27 cellular contexts compared by ENCODE assay signal in genomic region chr10:126732308-126732707, GRCh38.
"Had no signal": no experiment of that assay in that cellular context is flagged by ENCODE, and none has a peak within 500 bp of the region (broad histone marks: within the 10 kb centered on the region; RNA-seq: fewer than 3 reads in every experiment).

No MANE protein-coding gene starts in this region.

- H3K27ac ChIP-seq: brain microvascular endothelial cell, SJCRH30, SK-N-MC, WERI-Rb-1 had no signal

- DNase-seq: activated CD4-positive, alpha-beta memory T cell treated with anti-CD3 and anti-CD28 coated beads, Interleukin-2, amount 10 ng/mL, durations not matched to agents 7 days and 5 days; activated CD4-positive, alpha-beta T cell treated with anti-CD3 and anti-CD28 coated beads for 1 hour; activated CD4-positive, alpha-beta T cell treated with anti-CD3 and anti-CD28 coated beads for 48 hours; activated CD4-positive, CD25-positive, alpha-beta regulatory T cell; activated effector memory CD4-positive, alpha-beta T cell treated with anti-CD3 and anti-CD28 coated beads, Interleukin-2, amount 50 U/mL, for 16 hours; activated naive CD4-positive, alpha-beta T cell; activated naive CD4-positive, alpha-beta T cell treated with anti-CD3 and anti-CD28 coated beads, Interleukin-2, amount 50 U/mL, for 16 hours; activated naive CD8-positive, alpha-beta T cell treated with anti-CD3 and anti-CD28 coated beads for 36 hours; activated T-cell treated with anti-CD3 and anti-CD28 coated beads, Interleukin-2, amount 50 U/mL, for 1 hour; activated T-cell treated with anti-CD3 and anti-CD28 coated beads, Interleukin-2, amount 50 U/mL, for 72 hours; amniotic stem cell; aorta; brain microvascular endothelial cell; central memory CD4-positive, alpha-beta T cell; NCI-H1105; NCI-H1417 treated with DMSO at 0.1 percent for 48 hours; NCI-H1694 treated with DMSO at 0.1 percent for 48 hours; NCI-H2029; NCI-H345; NCI-H526 treated with DMSO at 0.1 percent for 48 hours; SHP77; SJCRH30; T1000; WERI-Rb-1 had no signal

- H3K27me3 ChIP-seq: brain microvascular endothelial cell, SJCRH30 had no signal

- ATAC-seq: activated T-cell treated with anti-CD3 and anti-CD28 coated beads, Interleukin-2, amount 50 U/mL, for 72 hours; activated T-helper 17 cell treated with anti-CD3 and anti-CD28 coated beads, Interleukin-2, amount 50 U/mL, for 72 hours; Panc1 had no signal

- H3K36me3 ChIP-seq: brain microvascular endothelial cell, SJCRH30, WERI-Rb-1 had no signal

- H3K9me3 ChIP-seq: SJCRH30 had no signal

- H3K4me3 ChIP-seq: SJCRH30, SK-N-MC had no signal

- H3K4me1 ChIP-seq: SJCRH30 had no signal
